24 cellular contexts compared by ENCODE assay signal in genomic region chr11:118545533-118545932, GRCh38. TPM values are rescaled to one million over a fixed set of nuclear protein-coding genes. Genes with fewer than 3 reads are reported as not detected.
"Had no signal": no experiment of that assay in that cellular context is flagged by ENCODE, and none has a peak within 500 bp of the region (broad histone marks: within the 10 kb centered on the region; RNA-seq: fewer than 3 reads in every experiment).

No MANE protein-coding gene starts in this region.

- FAIRE-seq: RCC 7860 had no signal

- H3K27ac ChIP-seq: SJSA1, SK-N-MC had no signal

- H3K4me3 Mint-ChIP-seq: IgD-negative memory B cell had no signal

- DNase-seq: Karpas-422, KG1, MG63, NCI-H1092, NCI-H1105 treated with DMSO at 0.1 percent for 48 hours, NCI-H1417 treated with DMSO at 0.1 percent for 48 hours, NCI-H146, NCI-H1694 treated with DMSO at 0.1 percent for 48 hours, NCI-H1930, NCI-H2081, NCI-H2107, NCI-H2227 treated with DMSO at 0.1 percent for 48 hours, NCI-H446, NCI-H510A, NCI-H524 treated with DMSO at 0.1 percent for 48 hours, NCI-H69, NCI-H774, Right ventricle myocardium superior, RPMI8226, SIG-M5 had no signal

- H3K27ac Mint-ChIP-seq: IgD-negative memory B cell had no signal

- H3K4me1 Mint-ChIP-seq: IgD-negative memory B cell had no signal

- H3K27me3 Mint-ChIP-seq: IgD-negative memory B cell had no signal

- H3K4me1 ChIP-seq: SJSA1 had no signal

- H3K27me3 ChIP-seq: MG63, SJSA1 had no signal

- H3K36me3 ChIP-seq: MG63, SJSA1 had no signal

- H3K9me3 ChIP-seq: MG63, SJSA1 had no signal

- H3K4me3 ChIP-seq: MG63, SJSA1, SK-N-MC had no signal

RNA-seq across cellular contexts. Expression of gene TTC36, which starts 18.3 kb away (rescaled TPM):
- total RNA-seq: SJSA1 had no signal
